Comparison of ENCODE assay signal across 21 cellular contexts in genomic region chr11:26578998-26579635, GRCh38. TPM values are rescaled to one million over a fixed set of nuclear protein-coding genes. Genes with fewer than 3 reads are reported as not detected.
DNase-seq lines count a peak whose midpoint lies in the region; ATAC-seq and TF ChIP-seq lines count a peak whose summit lies in the region.
"Had no signal": no experiment of that assay in that cellular context is flagged by ENCODE, and none has a peak within 500 bp of the region (broad histone marks: within the 10 kb centered on the region; RNA-seq: fewer than 3 reads in every experiment).

No MANE protein-coding gene starts in this region.

- DNase-seq in NCI-H69 (lab: John Stamatoyannopoulos, UW) (peak; percentile 24), cardiac fibroblast (ENCODE audit: low read depth in 2 of 2) (peak; percentile 16 to 76), foreskin fibroblast (peak; percentile 77 to 85), DMS53 (lab: John Stamatoyannopoulos, UW) (no peak), NAMALWA (ENCODE audit: low spot score) (no peak), omental fat pad (ENCODE audit: low spot score) (no peak)
- DNase-seq: activated CD4-positive, alpha-beta T cell treated with anti-CD3 and anti-CD28 coated beads for 36 hours; left ventricle myocardium inferior; NCI-H187; NCI-H2227 treated with DMSO at 0.1 percent for 48 hours; NCI-H774; posterior cingulate gyrus; SHP77; stimulated activated CD4-positive, alpha-beta T cell treated with anti-CD3 and anti-CD28 coated beads, Interleukin-2, amount 100 ng/mL, for 24 hours; stimulated activated naive B cell treated with anti-CD40 and anti-IgM and Interleukin-4, amounts not matched to agents 10 μg/mL and 1 μg/mL and 100 μg/mL, for 72 hours had no signal

- ATAC-seq in GM21717 (IDR thresholded peaks at IDR 0.05; ENCODE audit: unreplicated experiment) (no peak), omental fat pad (ENCODE audit: low FRiP score) (no peak)
- ATAC-seq: activated CD4-positive, alpha-beta T cell treated with anti-CD3 and anti-CD28 coated beads for 36 hours; activated naive CD4-positive, alpha-beta T cell treated with anti-CD3 and anti-CD28 coated beads, Interleukin-2, amount 50 U/mL, for 72 hours; sciatic nerve; stimulated activated naive B cell treated with anti-CD40 and anti-IgM and Interleukin-4, amounts not matched to agents 10 μg/mL and 1 μg/mL and 100 μg/mL, for 72 hours had no signal

- TF ChIP-seq CTCF in cardiac fibroblast (IDR thresholded peaks at IDR 0.05; ENCODE audit: low read depth, low read length) (no peak), foreskin fibroblast (IDR thresholded peaks at IDR 0.05; ENCODE audit: low read depth, low read length) (no peak), omental fat pad (IDR thresholded peaks at IDR 0.05) (no peak)

- H3K4me3 ChIP-seq in cardiac fibroblast (replicated peaks in 1 of 2; ENCODE audit: low read depth in 2 of 2, low read length in 2 of 2), result no peak overlapping the region
- H3K4me3 ChIP-seq in foreskin fibroblast (ENCODE audit: low read depth in 1 of 2, low read length in 2 of 2), result no peak overlapping the region
- H3K4me3 ChIP-seq: coronary artery, left ventricle myocardium inferior had no signal

RNA-seq across cellular contexts. Expression of gene MUC15, which starts 7.1 kb away (rescaled TPM):
- not detected for total RNA-seq in omental fat pad
- total RNA-seq: activated CD4-positive, alpha-beta T cell treated with anti-CD3 and anti-CD28 coated beads for 36 hours; activated naive CD4-positive, alpha-beta T cell treated with anti-CD3 and anti-CD28 coated beads, Interleukin-2, amount 50 U/mL, for 72 hours; glomerular endothelial cell; left ventricle myocardium inferior; mononuclear cell; sciatic nerve had no signal

Comparison
In these comparisons a context has a peak if more than half of its experiments do, and no peak if none do; other contexts are left out.
1. DNase-seq: peak in NCI-H69 (single experiment), cardiac fibroblast (2 of 2) and foreskin fibroblast (2 of 2); none in DMS53 (single experiment), NAMALWA (single experiment) and omental fat pad (single experiment).